Comparison of ENCODE assay signal across 8 cellular contexts in genomic region chr12:130819248-130819576, GRCh38. TPM values are rescaled to one million over a fixed set of nuclear protein-coding genes. Genes with fewer than 3 reads are reported as not detected.
DNase-seq lines count a peak whose midpoint lies in the region; ATAC-seq and TF ChIP-seq lines count a peak whose summit lies in the region.

No MANE protein-coding gene starts in this region.

- DNase-seq in right cardiac atrium (no peak), Right ventricle myocardium superior (no peak), OCI-LY7 (ENCODE audit: low spot score) (no peak), fibroblast of lung (ENCODE audit: low read depth in 2 of 2) (no peak), NOMO-1 (lab: John Stamatoyannopoulos, UW; ENCODE audit: unreplicated experiment in 2 of 2) (no peak), HK-2 (ENCODE audit: unreplicated experiment) (no peak), dedifferentiated amniotic fluid mesenchymal stem cell (ENCODE audit: extremely low spot score) (no peak)

- H3K9me3 ChIP-seq in right cardiac atrium (ENCODE audit: control insufficient read depth, low read length) (no peaks in the 10 kb centered on the region), OCI-LY7 (ENCODE audit: low read length) (no peaks in the 10 kb centered on the region), fibroblast of lung (ENCODE audit: control insufficient read depth, insufficient read depth, low read depth, low read length) (no peaks in the 10 kb centered on the region)

- H3K4me1 ChIP-seq in right cardiac atrium (ENCODE audit: control insufficient read depth, insufficient read depth, low read length): no peaks in the 10 kb centered on the region
- peaks cover 4% of the 10 kb centered on the region for H3K4me1 ChIP-seq in OCI-LY7 (ENCODE audit: insufficient read depth, low read length, poor library complexity, severe bottlenecking)
- H3K4me1 ChIP-seq in fibroblast of lung (ENCODE audit: control insufficient read depth, extremely low read depth, insufficient read depth, low read length): no peaks in the 10 kb centered on the region
- H3K4me1 ChIP-seq in urinary bladder (ENCODE audit: insufficient read depth): no peaks in the 10 kb centered on the region

- H3K27ac ChIP-seq in right cardiac atrium (ENCODE audit: low read length) (no peak overlapping the region), OCI-LY7 (ENCODE audit: low read depth, low read length, poor library complexity, severe bottlenecking) (no peak overlapping the region), fibroblast of lung (ENCODE audit: insufficient read depth, low read length) (no peak overlapping the region), urinary bladder (ENCODE audit: low read depth) (no peak overlapping the region)

- no peak overlapping the region for H2AFZ ChIP-seq in OCI-LY7 (ENCODE audit: low read length)
- H2AFZ ChIP-seq in fibroblast of lung (ENCODE audit: low read length): no peak overlapping the region

- H3K4me2 ChIP-seq in OCI-LY7 (ENCODE audit: low read length) (no peak overlapping the region), fibroblast of lung (ENCODE audit: extremely low read depth, insufficient read depth, low read length) (peak overlapping the region; percentile 28)

- ATAC-seq in right cardiac atrium: no peak
- no peak for ATAC-seq in Right ventricle myocardium superior (ENCODE audit: poor library complexity)

- CTCF ChIA-PET in OCI-LY7 (lab: Charles Lee; ENCODE audit: unreplicated experiment): no interaction called here

- TF ChIP-seq CTCF in OCI-LY7 (conservative IDR thresholded peaks at IDR 0.05; ENCODE audit: low read length): peak; percentile 31; the same call in 1 of the 2 replicates
- TF ChIP-seq CTCF in fibroblast of lung (conservative IDR thresholded peaks at IDR 0.05 in 1 of 2, IDR thresholded peaks at IDR 0.05 in 1 of 2; ENCODE audit: low read depth in 1 of 2, low read length in 2 of 2): no peak

- POLR2A ChIA-PET in OCI-LY7 (lab: Charles Lee): no interaction called here

- H3K4me3 ChIP-seq in right cardiac atrium (ENCODE audit: low read length): peak overlapping the region; percentile 43
- no peak overlapping the region for H3K4me3 ChIP-seq in OCI-LY7 (ENCODE audit: low read depth, low read length, poor library complexity, severe bottlenecking)
- peak overlapping the region in 1 of 4 experiments; percentile 20 for H3K4me3 ChIP-seq in fibroblast of lung (replicated peaks in 1 of 4; ENCODE audit: control extremely low read depth in 1 of 4, insufficient read depth in 1 of 4, low read depth in 3 of 4, low read length in 4 of 4)
- peak overlapping the region; percentile 3 for H3K4me3 ChIP-seq in urinary bladder (ENCODE audit: low read depth, low read length)

- WGBS in right cardiac atrium: 24% methylated on average over 9 of the region's 9 CpGs
- 21% methylated on average over 9 of the region's 9 CpGs for WGBS in urinary bladder

- H3K36me3 ChIP-seq in OCI-LY7 (ENCODE audit: insufficient read depth, low read length) (peaks cover 33% of the 10 kb centered on the region; the same call in 1 of the 2 replicates), fibroblast of lung (ENCODE audit: control insufficient read depth, insufficient read depth, low read length) (peaks cover 11% of the 10 kb centered on the region), urinary bladder (ENCODE audit: insufficient read depth) (no peaks in the 10 kb centered on the region)

- BruUV-seq in OCI-LY7 (replicated peaks; lab: Mats Ljungman, UMichigan): no TSS peak

- no peak overlapping the region for H3K9ac ChIP-seq in fibroblast of lung (ENCODE audit: insufficient read depth, low read length)

- H3K79me2 ChIP-seq in OCI-LY7 (ENCODE audit: insufficient read depth, low read depth, low read length) (no peaks in the 10 kb centered on the region), fibroblast of lung (ENCODE audit: control insufficient read depth, insufficient read depth, low read length) (peaks cover 11% of the 10 kb centered on the region)

- H4K20me1 ChIP-seq in OCI-LY7 (ENCODE audit: insufficient read depth, low read length) (no peaks in the 10 kb centered on the region), fibroblast of lung (ENCODE audit: control insufficient read depth, extremely low read depth, insufficient read depth, low read length) (no peaks in the 10 kb centered on the region)

- H3K9me2 ChIP-seq in OCI-LY7 (ENCODE audit: insufficient read depth, low read length): no peaks in the 10 kb centered on the region

- intact Hi-C loops in right cardiac atrium (cut with DNase I): no loop called here
- intact Hi-C loops in Right ventricle myocardium superior (cut with DNase I): loop anchor here (10.0 kb wide), 1 partner anchor 414 kb away; no protein-coding TSS in a partner anchor
- intact Hi-C loops in OCI-LY7 (cut with micrococcal nuclease; ENCODE audit: unreplicated experiment): loop anchor here (1.0 kb wide), 1 partner anchor 58 kb away; no protein-coding TSS in a partner anchor

- no peaks in the 10 kb centered on the region for H3K27me3 ChIP-seq in right cardiac atrium (ENCODE audit: control insufficient read depth, insufficient read depth)
- no peaks in the 10 kb centered on the region for H3K27me3 ChIP-seq in fibroblast of lung (ENCODE audit: control insufficient read depth, insufficient read depth, low read length)

RNA-seq across cellular contexts. Expression of gene STX2, which starts 19.8 kb away (rescaled TPM):
- total RNA-seq in right cardiac atrium: 10 to 100 TPM; 22.6 to 35.9 (median 31.3) TPM
- polyA plus RNA-seq in right cardiac atrium: 18.2 TPM
- total RNA-seq in Right ventricle myocardium superior: 11.4 TPM
- total RNA-seq in OCI-LY7 (2014; rRNA removed; shearing (Covaris generic)): 19.2 and 20.0 TPM in 2 replicates
- 18.3 and 18.9 TPM in 2 replicates for total RNA-seq in OCI-LY7 (2022)
- total RNA-seq in fibroblast of lung: 35.2 and 40.6 TPM in 2 replicates
- 62.2 and 87.8 TPM in 2 replicates for polyA plus RNA-seq in fibroblast of lung
- 39.4 and 50.7 TPM in 2 replicates for polyA plus RNA-seq in fibroblast of lung (2012)
- 15.6 and 17.6 TPM in 2 replicates for polyA minus RNA-seq in fibroblast of lung (ENCODE audit: low replicate concordance)
- 41.9 TPM for total RNA-seq in urinary bladder
- polyA plus RNA-seq in urinary bladder: 21.8 TPM

RNA-seq across cellular contexts. Expression of gene RAN, which starts 52.7 kb away (rescaled TPM):
- total RNA-seq in right cardiac atrium (100 to 1,000 TPM; 281 to 385 (median 302) TPM), Right ventricle myocardium superior (225 TPM), OCI-LY7 (2022) (1,734 and 1,957 TPM in 2 replicates), fibroblast of lung (409 and 445 TPM in 2 replicates), urinary bladder (251 TPM)
- polyA plus RNA-seq in right cardiac atrium (195 TPM), fibroblast of lung (1,342 and 2,198 TPM in 2 replicates), urinary bladder (314 TPM)
- total RNA-seq in OCI-LY7 (2014; rRNA removed; shearing (Covaris generic)): 1,462 and 1,858 TPM in 2 replicates
- polyA plus RNA-seq in fibroblast of lung (2012): 872 and 1,383 TPM in 2 replicates
- polyA minus RNA-seq in fibroblast of lung (ENCODE audit: low replicate concordance): 221 and 439 TPM in 2 replicates

Comparison
In these comparisons a context has a peak if more than half of its experiments do, and no peak if none do; other contexts are left out.
1. intact Hi-C loops: an anchor here in Right ventricle myocardium superior (10.0 kb wide) and OCI-LY7 (1.0 kb wide); none called in right cardiac atrium.